In the genomic region with DNA sequence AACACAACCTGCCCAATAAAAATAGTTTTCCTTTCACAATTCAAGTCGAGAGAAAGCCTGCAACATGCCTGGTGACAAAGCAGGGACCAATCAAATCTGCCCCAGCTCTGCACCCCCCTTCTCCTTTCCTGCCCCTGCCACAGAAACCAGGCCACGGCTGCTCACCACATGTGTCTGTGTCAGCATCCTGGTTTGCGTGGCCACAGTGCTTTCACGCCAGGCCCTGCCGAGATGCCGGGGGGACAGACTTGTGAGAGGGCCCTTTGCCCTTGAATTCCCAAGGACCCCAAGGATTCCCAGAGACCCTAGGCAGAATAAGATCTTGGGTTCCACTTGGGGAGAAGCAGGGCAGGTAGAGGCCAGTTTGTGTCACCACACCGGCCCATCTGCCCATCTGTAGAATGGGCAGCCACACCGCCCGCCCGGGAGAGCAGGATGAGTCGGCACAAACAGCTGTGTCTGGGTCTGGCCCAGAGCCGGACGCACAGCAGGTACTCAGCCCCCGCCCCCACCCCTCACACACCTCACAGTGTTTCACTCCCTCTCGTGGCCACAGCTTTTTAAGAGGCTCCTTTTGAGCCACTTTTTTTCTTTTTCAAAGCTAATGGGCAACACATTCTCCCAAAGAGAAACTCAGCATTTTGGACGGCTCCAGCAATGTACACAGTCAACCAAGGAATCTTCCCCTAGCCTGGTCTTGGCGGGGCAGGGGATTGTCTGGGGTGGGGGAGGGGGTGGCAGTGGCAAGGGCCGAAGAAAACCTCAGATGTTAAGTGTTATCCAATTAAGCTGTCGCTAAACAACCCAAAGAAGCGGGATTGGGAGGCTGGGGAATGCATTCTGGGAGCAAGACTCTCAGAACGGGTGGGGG, we compare ENCODE assay signal across 8 cellular contexts. TPM values are rescaled to one million over a fixed set of nuclear protein-coding genes. Genes with fewer than 3 reads are reported as not detected.
DNase-seq lines count a peak whose midpoint lies in the region; ATAC-seq and TF ChIP-seq lines count a peak whose summit lies in the region.

No MANE protein-coding gene starts in this region.

- peak overlapping the region; percentile 93 for H3K27ac Mint-ChIP-seq in activated T-helper 2 cell treated with anti-CD3 and anti-CD28 coated beads, Interferon-gamma antibody, Interleukin-2, Interleukin-4, amounts not matched to agents 10 μg/mL and 5 μg/mL and 100 μg/mL, durations not matched to agents 14 hours and 24 hours and 36 hours
- H3K27ac Mint-ChIP-seq in stimulated activated effector memory CD8-positive, alpha-beta T cell treated with anti-CD3 and anti-CD28 coated beads, Interleukin-12 subunit alpha, Interleukin-12 subunit beta, amount 100 ng/mL, for 72 hours = peak overlapping the region; percentile 95

- no peaks in the 10 kb centered on the region for H3K27me3 Mint-ChIP-seq in activated T-helper 2 cell treated with anti-CD3 and anti-CD28 coated beads, Interferon-gamma antibody, Interleukin-2, Interleukin-4, amounts not matched to agents 10 μg/mL and 5 μg/mL and 100 μg/mL, durations not matched to agents 14 hours and 24 hours and 36 hours (ENCODE audit: low read depth)

- H3K9me3 Mint-ChIP-seq in activated T-helper 2 cell treated with anti-CD3 and anti-CD28 coated beads, Interferon-gamma antibody, Interleukin-2, Interleukin-4, amounts not matched to agents 10 μg/mL and 5 μg/mL and 100 μg/mL, durations not matched to agents 14 hours and 24 hours and 36 hours = no peaks in the 10 kb centered on the region
- H3K9me3 Mint-ChIP-seq in stimulated activated effector memory CD8-positive, alpha-beta T cell treated with anti-CD3 and anti-CD28 coated beads, Interleukin-12 subunit alpha, Interleukin-12 subunit beta, amount 100 ng/mL, for 72 hours = no peaks in the 10 kb centered on the region

- no peak overlapping the region for H3K4me3 ChIP-seq in RWPE2 (ENCODE audit: severe bottlenecking)
- no peak overlapping the region for H3K4me3 ChIP-seq in lower lobe of right lung

- H3K36me3 Mint-ChIP-seq in activated T-helper 2 cell treated with anti-CD3 and anti-CD28 coated beads, Interferon-gamma antibody, Interleukin-2, Interleukin-4, amounts not matched to agents 10 μg/mL and 5 μg/mL and 100 μg/mL, durations not matched to agents 14 hours and 24 hours and 36 hours (ENCODE audit: low read depth) = peaks cover 51% of the 10 kb centered on the region
- peaks cover 84% of the 10 kb centered on the region for H3K36me3 Mint-ChIP-seq in stimulated activated effector memory CD8-positive, alpha-beta T cell treated with anti-CD3 and anti-CD28 coated beads, Interleukin-12 subunit alpha, Interleukin-12 subunit beta, amount 100 ng/mL, for 72 hours

- no peaks in the 10 kb centered on the region for H3K27me3 ChIP-seq in RWPE2 (ENCODE audit: insufficient read depth, poor library complexity, severe bottlenecking)
- H3K27me3 ChIP-seq in lower lobe of right lung (ENCODE audit: low read depth) = peaks cover 29% of the 10 kb centered on the region

- DNase-seq in RWPE2 (ENCODE audit: low spot score) (peak; percentile 55), lower lobe of right lung (peak; percentile 44), NCI-H526 treated with DMSO at 0.1 percent for 48 hours (lab: John Stamatoyannopoulos, UW) (no peak), D341Med (ENCODE audit: low spot score) (no peak), GM10266 (ENCODE audit: extremely low spot score) (no peak)
- DNase-seq in activated T-helper 2 cell treated with anti-CD3 and anti-CD28 coated beads, Interferon-gamma antibody, Interleukin-2, Interleukin-4, amounts not matched to agents 10 μg/mL and 5 μg/mL and 100 μg/mL, durations not matched to agents 14 hours and 24 hours and 36 hours (ENCODE audit: low spot score) = peak; percentile 82
- peak; percentile 68 to 89 for DNase-seq in stimulated activated effector memory CD8-positive, alpha-beta T cell treated with anti-CD3 and anti-CD28 coated beads, Interleukin-12 subunit alpha, Interleukin-12 subunit beta, amount 100 ng/mL, for 72 hours (ENCODE audit: low spot score in 2 of 2)

- H3K4me3 Mint-ChIP-seq in activated T-helper 2 cell treated with anti-CD3 and anti-CD28 coated beads, Interferon-gamma antibody, Interleukin-2, Interleukin-4, amounts not matched to agents 10 μg/mL and 5 μg/mL and 100 μg/mL, durations not matched to agents 14 hours and 24 hours and 36 hours (ENCODE audit: low read depth) = peak overlapping the region; percentile 62
- peak overlapping the region; percentile 89 for H3K4me3 Mint-ChIP-seq in stimulated activated effector memory CD8-positive, alpha-beta T cell treated with anti-CD3 and anti-CD28 coated beads, Interleukin-12 subunit alpha, Interleukin-12 subunit beta, amount 100 ng/mL, for 72 hours

- H3K9me3 ChIP-seq in RWPE2 (ENCODE audit: severe bottlenecking) (no peaks in the 10 kb centered on the region), lower lobe of right lung (peaks cover 7% of the 10 kb centered on the region)

- no peaks in the 10 kb centered on the region for H3K36me3 ChIP-seq in RWPE2 (ENCODE audit: low read depth)
- H3K36me3 ChIP-seq in lower lobe of right lung = no peaks in the 10 kb centered on the region

- TF ChIP-seq CTCF in RWPE2 (IDR thresholded peaks at IDR 0.05; ENCODE audit: poor library complexity, severe bottlenecking) (peak; percentile 24), lower lobe of right lung (IDR thresholded peaks at IDR 0.05) (no peak), GM10266 (IDR thresholded peaks at IDR 0.05; ENCODE audit: control insufficient read depth, insufficient read depth, low read depth, missing control alignments) (no peak)

- H3K4me1 ChIP-seq in RWPE2 (ENCODE audit: insufficient read depth, poor library complexity, severe bottlenecking) (no peaks in the 10 kb centered on the region), lower lobe of right lung (peaks cover 4% of the 10 kb centered on the region)

- H3K27ac ChIP-seq in RWPE2 (ENCODE audit: poor library complexity, severe bottlenecking) = no peak overlapping the region
- no peak overlapping the region for H3K27ac ChIP-seq in lower lobe of right lung

- intact Hi-C loops in activated T-helper 2 cell treated with anti-CD3 and anti-CD28 coated beads, Interferon-gamma antibody, Interleukin-2, Interleukin-4, amounts not matched to agents 10 μg/mL and 5 μg/mL and 100 μg/mL, durations not matched to agents 14 hours and 24 hours and 36 hours (cut with micrococcal nuclease) = loop anchor here (2.0 to 10.0 kb wide), 4 partner anchors 16 to 834 kb away; a partner anchor contains a TSS
- intact Hi-C loops in lower lobe of right lung (cut with DNase I) = no loop called here

- H3K4me1 Mint-ChIP-seq in activated T-helper 2 cell treated with anti-CD3 and anti-CD28 coated beads, Interferon-gamma antibody, Interleukin-2, Interleukin-4, amounts not matched to agents 10 μg/mL and 5 μg/mL and 100 μg/mL, durations not matched to agents 14 hours and 24 hours and 36 hours (ENCODE audit: low read depth) = peaks cover 85% of the 10 kb centered on the region
- H3K4me1 Mint-ChIP-seq in stimulated activated effector memory CD8-positive, alpha-beta T cell treated with anti-CD3 and anti-CD28 coated beads, Interleukin-12 subunit alpha, Interleukin-12 subunit beta, amount 100 ng/mL, for 72 hours = peaks cover 97% of the 10 kb centered on the region

- ATAC-seq in RWPE2 (ENCODE audit: low read depth) (no peak), lower lobe of right lung (peak; percentile 33 to 52), HG02885 (IDR thresholded peaks at IDR 0.05; ENCODE audit: poor library complexity, unreplicated experiment) (no peak)
- ATAC-seq in stimulated activated effector memory CD8-positive, alpha-beta T cell treated with anti-CD3 and anti-CD28 coated beads, Interleukin-12 subunit alpha, Interleukin-12 subunit beta, amount 100 ng/mL, for 72 hours = peak; percentile 82

RNA-seq across cellular contexts. Expression of a gene that starts 41.5 kb away (rescaled TPM):
- 34.1 and 34.9 TPM in 2 replicates for total RNA-seq in activated T-helper 2 cell treated with anti-CD3 and anti-CD28 coated beads, Interferon-gamma antibody, Interleukin-2, Interleukin-4, amounts not matched to agents 10 μg/mL and 5 μg/mL and 100 μg/mL, durations not matched to agents 14 hours and 24 hours and 36 hours
- total RNA-seq in lower lobe of right lung = 2.3 TPM

Comparison
In these comparisons a context has a peak if more than half of its experiments do, and no peak if none do; other contexts are left out.
1. ATAC-seq: peak in lower lobe of right lung (2 of 2) and stimulated activated effector memory CD8-positive, alpha-beta T cell treated with anti-CD3 and anti-CD28 coated beads, Interleukin-12 subunit alpha, Interleukin-12 subunit beta, amount 100 ng/mL, for 72 hours (single experiment); none in RWPE2 (single experiment) and HG02885 (single experiment).
2. DNase-seq: peak in RWPE2 (single experiment), activated T-helper 2 cell treated with anti-CD3 and anti-CD28 coated beads, Interferon-gamma antibody, Interleukin-2, Interleukin-4, amounts not matched to agents 10 μg/mL and 5 μg/mL and 100 μg/mL, durations not matched to agents 14 hours and 24 hours and 36 hours (single experiment), lower lobe of right lung (single experiment) and stimulated activated effector memory CD8-positive, alpha-beta T cell treated with anti-CD3 and anti-CD28 coated beads, Interleukin-12 subunit alpha, Interleukin-12 subunit beta, amount 100 ng/mL, for 72 hours (2 of 2); none in NCI-H526 treated with DMSO at 0.1 percent for 48 hours (single experiment), D341Med (single experiment) and GM10266 (single experiment).
3. RNA of a gene that starts 41.5 kb away (total RNA-seq): 34.1 to 34.9 TPM in activated T-helper 2 cell treated with anti-CD3 and anti-CD28 coated beads, Interferon-gamma antibody, Interleukin-2, Interleukin-4, amounts not matched to agents 10 μg/mL and 5 μg/mL and 100 μg/mL, durations not matched to agents 14 hours and 24 hours and 36 hours; 2.3 TPM in lower lobe of right lung (single experiment); every median in the first group is over 10 times any median in the second.